Comparison of ENCODE assay signal across 1 cellular context in genomic region chr5:162248107-162248713, GRCh38.
TF ChIP-seq lines count a peak whose summit lies in the region.

No MANE protein-coding gene starts in this region.

TF ChIP-seq in HepG2, 621 proteins besides CTCF, POLR2A, EP300 and RAD21 (continued from another document):
- TF ChIP-seq ZNF318 (CRISPR knock-in tag; IDR thresholded peaks at IDR 0.05) = no peak
- TF ChIP-seq SMAD9 (CRISPR knock-in tag; IDR thresholded peaks at IDR 0.05) = no peak
- TF ChIP-seq HNRNPK (IDR thresholded peaks at IDR 0.05; ENCODE audit: low read depth, low read length, poor library complexity, severe bottlenecking) = no peak
